ENCODE assay signal across 1 cellular context in the genomic region with DNA sequence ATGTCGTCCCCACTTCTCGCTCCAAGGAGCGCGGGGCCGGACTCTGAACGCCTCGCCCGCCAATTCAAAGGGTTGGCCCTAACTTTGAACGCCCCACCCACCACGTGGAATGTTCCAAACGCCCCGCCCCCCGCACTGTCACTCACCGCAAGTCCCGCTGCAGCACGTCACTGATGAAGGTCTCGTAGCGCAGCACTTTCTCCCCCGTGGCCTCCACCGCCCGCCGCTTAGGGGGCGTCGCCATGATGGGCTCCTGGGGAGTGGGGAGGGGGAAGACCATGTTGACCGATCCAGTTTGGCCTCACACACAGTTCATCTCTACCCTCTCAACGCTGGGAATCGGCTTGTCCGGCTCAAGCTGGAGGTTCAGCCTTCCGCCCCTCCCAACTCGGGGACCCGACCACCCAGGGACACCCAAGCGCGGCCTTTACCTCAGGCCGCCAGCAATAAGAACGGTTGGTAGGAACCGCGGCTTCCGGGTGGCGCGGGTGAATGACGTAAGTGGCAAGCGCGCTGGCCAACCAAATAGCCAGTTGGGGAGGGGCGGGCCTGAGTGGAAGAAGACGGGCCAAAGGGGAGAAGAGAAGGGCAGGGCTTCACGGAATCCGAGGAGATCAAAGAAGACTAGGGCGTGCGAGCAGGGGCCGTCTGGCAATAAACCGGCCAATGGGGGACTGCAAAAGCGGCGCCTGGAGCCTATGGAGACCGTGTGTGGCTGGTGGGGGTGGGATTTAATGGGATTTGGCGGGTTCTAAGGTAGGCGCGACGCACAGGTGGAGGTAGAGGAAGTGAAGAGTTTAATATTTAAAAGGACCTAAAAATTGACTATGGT.
TF ChIP-seq lines count a peak whose summit lies in the region.

A gene with protein sequence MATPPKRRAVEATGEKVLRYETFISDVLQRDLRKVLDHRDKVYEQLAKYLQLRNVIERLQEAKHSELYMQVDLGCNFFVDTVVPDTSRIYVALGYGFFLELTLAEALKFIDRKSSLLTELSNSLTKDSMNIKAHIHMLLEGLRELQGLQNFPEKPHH (minus strand): TSS at position 497 of the 832 bp plus-strand sequence. CDS start 253 bp downstream, at position 244.

TF ChIP-seq in HepG2, 621 proteins besides CTCF, POLR2A, EP300 and RAD21 (continued from another document and continues in another):
- TF ChIP-seq, protein P1, sequence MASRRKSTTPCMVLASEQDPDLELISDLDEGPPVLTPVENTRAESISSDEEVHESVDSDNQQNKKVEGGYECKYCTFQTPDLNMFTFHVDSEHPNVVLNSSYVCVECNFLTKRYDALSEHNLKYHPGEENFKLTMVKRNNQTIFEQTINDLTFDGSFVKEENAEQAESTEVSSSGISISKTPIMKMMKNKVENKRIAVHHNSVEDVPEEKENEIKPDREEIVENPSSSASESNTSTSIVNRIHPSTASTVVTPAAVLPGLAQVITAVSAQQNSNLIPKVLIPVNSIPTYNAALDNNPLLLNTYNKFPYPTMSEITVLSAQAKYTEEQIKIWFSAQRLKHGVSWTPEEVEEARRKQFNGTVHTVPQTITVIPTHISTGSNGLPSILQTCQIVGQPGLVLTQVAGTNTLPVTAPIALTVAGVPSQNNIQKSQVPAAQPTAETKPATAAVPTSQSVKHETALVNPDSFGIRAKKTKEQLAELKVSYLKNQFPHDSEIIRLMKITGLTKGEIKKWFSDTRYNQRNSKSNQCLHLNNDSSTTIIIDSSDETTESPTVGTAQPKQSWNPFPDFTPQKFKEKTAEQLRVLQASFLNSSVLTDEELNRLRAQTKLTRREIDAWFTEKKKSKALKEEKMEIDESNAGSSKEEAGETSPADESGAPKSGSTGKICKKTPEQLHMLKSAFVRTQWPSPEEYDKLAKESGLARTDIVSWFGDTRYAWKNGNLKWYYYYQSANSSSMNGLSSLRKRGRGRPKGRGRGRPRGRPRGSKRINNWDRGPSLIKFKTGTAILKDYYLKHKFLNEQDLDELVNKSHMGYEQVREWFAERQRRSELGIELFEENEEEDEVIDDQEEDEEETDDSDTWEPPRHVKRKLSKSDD (CRISPR knock-in tag; IDR thresholded peaks at IDR 0.05; ENCODE audit: low read depth), result peak; percentile 75
- no peak for TF ChIP-seq SRSF4 (IDR thresholded peaks at IDR 0.05; ENCODE audit: low read depth, low read length, poor library complexity, severe bottlenecking)
- no peak for TF ChIP-seq ATRX (CRISPR knock-in tag; IDR thresholded peaks at IDR 0.05; ENCODE audit: borderline replicate concordance)
- peak; percentile 60; the same call in 1 of the 2 replicates for TF ChIP-seq ZNF839 (CRISPR knock-in tag; IDR thresholded peaks at IDR 0.05; ENCODE audit: borderline replicate concordance)
- TF ChIP-seq, protein P2, sequence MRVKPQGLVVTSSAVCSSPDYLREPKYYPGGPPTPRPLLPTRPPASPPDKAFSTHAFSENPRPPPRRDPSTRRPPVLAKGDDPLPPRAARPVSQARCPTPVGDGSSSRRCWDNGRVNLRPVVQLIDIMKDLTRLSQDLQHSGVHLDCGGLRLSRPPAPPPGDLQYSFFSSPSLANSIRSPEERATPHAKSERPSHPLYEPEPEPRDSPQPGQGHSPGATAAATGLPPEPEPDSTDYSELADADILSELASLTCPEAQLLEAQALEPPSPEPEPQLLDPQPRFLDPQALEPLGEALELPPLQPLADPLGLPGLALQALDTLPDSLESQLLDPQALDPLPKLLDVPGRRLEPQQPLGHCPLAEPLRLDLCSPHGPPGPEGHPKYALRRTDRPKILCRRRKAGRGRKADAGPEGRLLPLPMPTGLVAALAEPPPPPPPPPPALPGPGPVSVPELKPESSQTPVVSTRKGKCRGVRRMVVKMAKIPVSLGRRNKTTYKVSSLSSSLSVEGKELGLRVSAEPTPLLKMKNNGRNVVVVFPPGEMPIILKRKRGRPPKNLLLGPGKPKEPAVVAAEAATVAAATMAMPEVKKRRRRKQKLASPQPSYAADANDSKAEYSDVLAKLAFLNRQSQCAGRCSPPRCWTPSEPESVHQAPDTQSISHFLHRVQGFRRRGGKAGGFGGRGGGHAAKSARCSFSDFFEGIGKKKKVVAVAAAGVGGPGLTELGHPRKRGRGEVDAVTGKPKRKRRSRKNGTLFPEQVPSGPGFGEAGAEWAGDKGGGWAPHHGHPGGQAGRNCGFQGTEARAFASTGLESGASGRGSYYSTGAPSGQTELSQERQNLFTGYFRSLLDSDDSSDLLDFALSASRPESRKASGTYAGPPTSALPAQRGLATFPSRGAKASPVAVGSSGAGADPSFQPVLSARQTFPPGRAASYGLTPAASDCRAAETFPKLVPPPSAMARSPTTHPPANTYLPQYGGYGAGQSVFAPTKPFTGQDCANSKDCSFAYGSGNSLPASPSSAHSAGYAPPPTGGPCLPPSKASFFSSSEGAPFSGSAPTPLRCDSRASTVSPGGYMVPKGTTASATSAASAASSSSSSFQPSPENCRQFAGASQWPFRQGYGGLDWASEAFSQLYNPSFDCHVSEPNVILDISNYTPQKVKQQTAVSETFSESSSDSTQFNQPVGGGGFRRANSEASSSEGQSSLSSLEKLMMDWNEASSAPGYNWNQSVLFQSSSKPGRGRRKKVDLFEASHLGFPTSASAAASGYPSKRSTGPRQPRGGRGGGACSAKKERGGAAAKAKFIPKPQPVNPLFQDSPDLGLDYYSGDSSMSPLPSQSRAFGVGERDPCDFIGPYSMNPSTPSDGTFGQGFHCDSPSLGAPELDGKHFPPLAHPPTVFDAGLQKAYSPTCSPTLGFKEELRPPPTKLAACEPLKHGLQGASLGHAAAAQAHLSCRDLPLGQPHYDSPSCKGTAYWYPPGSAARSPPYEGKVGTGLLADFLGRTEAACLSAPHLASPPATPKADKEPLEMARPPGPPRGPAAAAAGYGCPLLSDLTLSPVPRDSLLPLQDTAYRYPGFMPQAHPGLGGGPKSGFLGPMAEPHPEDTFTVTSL (CRISPR knock-in tag; IDR thresholded peaks at IDR 0.05; ENCODE audit: borderline replicate concordance), result no peak
- TF ChIP-seq CREM (IDR thresholded peaks at IDR 0.05), result peak; percentile 98
- TF ChIP-seq CREM (CRISPR knock-in tag; IDR thresholded peaks at IDR 0.05), result peak; percentile 52; the same call in 1 of the 2 replicates
- TF ChIP-seq, protein P3, sequence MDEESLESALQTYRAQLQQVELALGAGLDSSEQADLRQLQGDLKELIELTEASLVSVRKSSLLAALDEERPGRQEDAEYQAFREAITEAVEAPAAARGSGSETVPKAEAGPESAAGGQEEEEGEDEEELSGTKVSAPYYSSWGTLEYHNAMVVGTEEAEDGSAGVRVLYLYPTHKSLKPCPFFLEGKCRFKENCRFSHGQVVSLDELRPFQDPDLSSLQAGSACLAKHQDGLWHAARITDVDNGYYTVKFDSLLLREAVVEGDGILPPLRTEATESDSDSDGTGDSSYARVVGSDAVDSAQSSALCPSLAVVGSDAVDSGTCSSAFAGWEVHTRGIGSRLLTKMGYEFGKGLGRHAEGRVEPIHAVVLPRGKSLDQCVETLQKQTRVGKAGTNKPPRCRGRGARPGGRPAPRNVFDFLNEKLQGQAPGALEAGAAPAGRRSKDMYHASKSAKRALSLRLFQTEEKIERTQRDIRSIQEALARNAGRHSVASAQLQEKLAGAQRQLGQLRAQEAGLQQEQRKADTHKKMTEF (CRISPR knock-in tag; IDR thresholded peaks at IDR 0.05), result peak; percentile 74; the same call in 1 of the 2 replicates
- TF ChIP-seq ZNF451 (CRISPR knock-in tag; IDR thresholded peaks at IDR 0.05), result no peak
- TF ChIP-seq, protein P4, sequence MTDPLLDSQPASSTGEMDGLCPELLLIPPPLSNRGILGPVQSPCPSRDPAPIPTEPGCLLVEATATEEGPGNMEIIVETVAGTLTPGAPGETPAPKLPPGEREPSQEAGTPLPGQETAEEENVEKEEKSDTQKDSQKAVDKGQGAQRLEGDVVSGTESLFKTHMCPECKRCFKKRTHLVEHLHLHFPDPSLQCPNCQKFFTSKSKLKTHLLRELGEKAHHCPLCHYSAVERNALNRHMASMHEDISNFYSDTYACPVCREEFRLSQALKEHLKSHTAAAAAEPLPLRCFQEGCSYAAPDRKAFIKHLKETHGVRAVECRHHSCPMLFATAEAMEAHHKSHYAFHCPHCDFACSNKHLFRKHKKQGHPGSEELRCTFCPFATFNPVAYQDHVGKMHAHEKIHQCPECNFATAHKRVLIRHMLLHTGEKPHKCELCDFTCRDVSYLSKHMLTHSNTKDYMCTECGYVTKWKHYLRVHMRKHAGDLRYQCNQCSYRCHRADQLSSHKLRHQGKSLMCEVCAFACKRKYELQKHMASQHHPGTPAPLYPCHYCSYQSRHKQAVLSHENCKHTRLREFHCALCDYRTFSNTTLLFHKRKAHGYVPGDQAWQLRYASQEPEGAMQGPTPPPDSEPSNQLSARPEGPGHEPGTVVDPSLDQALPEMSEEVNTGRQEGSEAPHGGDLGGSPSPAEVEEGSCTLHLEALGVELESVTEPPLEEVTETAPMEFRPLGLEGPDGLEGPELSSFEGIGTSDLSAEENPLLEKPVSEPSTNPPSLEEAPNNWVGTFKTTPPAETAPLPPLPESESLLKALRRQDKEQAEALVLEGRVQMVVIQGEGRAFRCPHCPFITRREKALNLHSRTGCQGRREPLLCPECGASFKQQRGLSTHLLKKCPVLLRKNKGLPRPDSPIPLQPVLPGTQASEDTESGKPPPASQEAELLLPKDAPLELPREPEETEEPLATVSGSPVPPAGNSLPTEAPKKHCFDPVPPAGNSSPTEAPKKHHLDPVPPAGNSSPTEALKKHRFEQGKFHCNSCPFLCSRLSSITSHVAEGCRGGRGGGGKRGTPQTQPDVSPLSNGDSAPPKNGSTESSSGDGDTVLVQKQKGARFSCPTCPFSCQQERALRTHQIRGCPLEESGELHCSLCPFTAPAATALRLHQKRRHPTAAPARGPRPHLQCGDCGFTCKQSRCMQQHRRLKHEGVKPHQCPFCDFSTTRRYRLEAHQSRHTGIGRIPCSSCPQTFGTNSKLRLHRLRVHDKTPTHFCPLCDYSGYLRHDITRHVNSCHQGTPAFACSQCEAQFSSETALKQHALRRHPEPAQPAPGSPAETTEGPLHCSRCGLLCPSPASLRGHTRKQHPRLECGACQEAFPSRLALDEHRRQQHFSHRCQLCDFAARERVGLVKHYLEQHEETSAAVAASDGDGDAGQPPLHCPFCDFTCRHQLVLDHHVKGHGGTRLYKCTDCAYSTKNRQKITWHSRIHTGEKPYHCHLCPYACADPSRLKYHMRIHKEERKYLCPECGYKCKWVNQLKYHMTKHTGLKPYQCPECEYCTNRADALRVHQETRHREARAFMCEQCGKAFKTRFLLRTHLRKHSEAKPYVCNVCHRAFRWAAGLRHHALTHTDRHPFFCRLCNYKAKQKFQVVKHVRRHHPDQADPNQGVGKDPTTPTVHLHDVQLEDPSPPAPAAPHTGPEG (CRISPR knock-in tag; IDR thresholded peaks at IDR 0.05), result peak; percentile 57; the same call in 1 of the 2 replicates
- TF ChIP-seq HIVEP1 (CRISPR knock-in tag; IDR thresholded peaks at IDR 0.05), result peak; percentile 31; the same call in 1 of the 2 replicates
- TF ChIP-seq ZNF350 (CRISPR knock-in tag; IDR thresholded peaks at IDR 0.05; ENCODE audit: borderline replicate concordance, low read depth), result peak; percentile 85; the same call in 1 of the 2 replicates
- TF ChIP-seq, protein P5, sequence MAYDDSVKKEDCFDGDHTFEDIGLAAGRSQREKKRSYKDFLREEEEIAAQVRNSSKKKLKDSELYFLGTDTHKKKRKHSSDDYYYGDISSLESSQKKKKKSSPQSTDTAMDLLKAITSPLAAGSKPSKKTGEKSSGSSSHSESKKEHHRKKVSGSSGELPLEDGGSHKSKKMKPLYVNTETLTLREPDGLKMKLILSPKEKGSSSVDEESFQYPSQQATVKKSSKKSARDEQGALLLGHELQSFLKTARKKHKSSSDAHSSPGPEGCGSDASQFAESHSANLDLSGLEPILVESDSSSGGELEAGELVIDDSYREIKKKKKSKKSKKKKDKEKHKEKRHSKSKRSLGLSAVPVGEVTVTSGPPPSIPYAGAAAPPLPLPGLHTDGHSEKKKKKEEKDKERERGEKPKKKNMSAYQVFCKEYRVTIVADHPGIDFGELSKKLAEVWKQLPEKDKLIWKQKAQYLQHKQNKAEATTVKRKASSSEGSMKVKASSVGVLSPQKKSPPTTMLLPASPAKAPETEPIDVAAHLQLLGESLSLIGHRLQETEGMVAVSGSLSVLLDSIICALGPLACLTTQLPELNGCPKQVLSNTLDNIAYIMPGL (CRISPR knock-in tag; IDR thresholded peaks at IDR 0.05; ENCODE audit: borderline replicate concordance in 1 of 2, low read depth in 1 of 2), result 0 out of 4 replicates have a peak, but pooled peaks of 1 of the 2 experiments have one; percentile 36
- no peak; the same call in 1 of the 2 replicates for TF ChIP-seq RXRA (CRISPR knock-in tag; IDR thresholded peaks at IDR 0.05)
- TF ChIP-seq PHF21A (CRISPR knock-in tag; IDR thresholded peaks at IDR 0.05), result peak; percentile 89
- TF ChIP-seq, protein P6, sequence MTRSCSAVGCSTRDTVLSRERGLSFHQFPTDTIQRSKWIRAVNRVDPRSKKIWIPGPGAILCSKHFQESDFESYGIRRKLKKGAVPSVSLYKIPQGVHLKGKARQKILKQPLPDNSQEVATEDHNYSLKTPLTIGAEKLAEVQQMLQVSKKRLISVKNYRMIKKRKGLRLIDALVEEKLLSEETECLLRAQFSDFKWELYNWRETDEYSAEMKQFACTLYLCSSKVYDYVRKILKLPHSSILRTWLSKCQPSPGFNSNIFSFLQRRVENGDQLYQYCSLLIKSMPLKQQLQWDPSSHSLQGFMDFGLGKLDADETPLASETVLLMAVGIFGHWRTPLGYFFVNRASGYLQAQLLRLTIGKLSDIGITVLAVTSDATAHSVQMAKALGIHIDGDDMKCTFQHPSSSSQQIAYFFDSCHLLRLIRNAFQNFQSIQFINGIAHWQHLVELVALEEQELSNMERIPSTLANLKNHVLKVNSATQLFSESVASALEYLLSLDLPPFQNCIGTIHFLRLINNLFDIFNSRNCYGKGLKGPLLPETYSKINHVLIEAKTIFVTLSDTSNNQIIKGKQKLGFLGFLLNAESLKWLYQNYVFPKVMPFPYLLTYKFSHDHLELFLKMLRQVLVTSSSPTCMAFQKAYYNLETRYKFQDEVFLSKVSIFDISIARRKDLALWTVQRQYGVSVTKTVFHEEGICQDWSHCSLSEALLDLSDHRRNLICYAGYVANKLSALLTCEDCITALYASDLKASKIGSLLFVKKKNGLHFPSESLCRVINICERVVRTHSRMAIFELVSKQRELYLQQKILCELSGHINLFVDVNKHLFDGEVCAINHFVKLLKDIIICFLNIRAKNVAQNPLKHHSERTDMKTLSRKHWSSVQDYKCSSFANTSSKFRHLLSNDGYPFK (CRISPR knock-in tag; IDR thresholded peaks at IDR 0.05; ENCODE audit: borderline replicate concordance), result peak; percentile 96
- TF ChIP-seq PITX1 (CRISPR knock-in tag; IDR thresholded peaks at IDR 0.05), result peak; percentile 30; the same call in 1 of the 2 replicates
- no peak for TF ChIP-seq ZMAT3 (CRISPR knock-in tag; conservative IDR thresholded peaks at IDR 0.05)
- TF ChIP-seq NR2F1 (CRISPR knock-in tag; IDR thresholded peaks at IDR 0.05), result no peak
- 0 out of 2 replicates have a peak, but pooled peaks have one; percentile 35 for TF ChIP-seq ZNF343 (CRISPR knock-in tag; IDR thresholded peaks at IDR 0.05)
- TF ChIP-seq, protein P7, sequence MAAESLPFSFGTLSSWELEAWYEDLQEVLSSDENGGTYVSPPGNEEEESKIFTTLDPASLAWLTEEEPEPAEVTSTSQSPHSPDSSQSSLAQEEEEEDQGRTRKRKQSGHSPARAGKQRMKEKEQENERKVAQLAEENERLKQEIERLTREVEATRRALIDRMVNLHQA (CRISPR knock-in tag; IDR thresholded peaks at IDR 0.05), result no peak
- TF ChIP-seq, protein P8, sequence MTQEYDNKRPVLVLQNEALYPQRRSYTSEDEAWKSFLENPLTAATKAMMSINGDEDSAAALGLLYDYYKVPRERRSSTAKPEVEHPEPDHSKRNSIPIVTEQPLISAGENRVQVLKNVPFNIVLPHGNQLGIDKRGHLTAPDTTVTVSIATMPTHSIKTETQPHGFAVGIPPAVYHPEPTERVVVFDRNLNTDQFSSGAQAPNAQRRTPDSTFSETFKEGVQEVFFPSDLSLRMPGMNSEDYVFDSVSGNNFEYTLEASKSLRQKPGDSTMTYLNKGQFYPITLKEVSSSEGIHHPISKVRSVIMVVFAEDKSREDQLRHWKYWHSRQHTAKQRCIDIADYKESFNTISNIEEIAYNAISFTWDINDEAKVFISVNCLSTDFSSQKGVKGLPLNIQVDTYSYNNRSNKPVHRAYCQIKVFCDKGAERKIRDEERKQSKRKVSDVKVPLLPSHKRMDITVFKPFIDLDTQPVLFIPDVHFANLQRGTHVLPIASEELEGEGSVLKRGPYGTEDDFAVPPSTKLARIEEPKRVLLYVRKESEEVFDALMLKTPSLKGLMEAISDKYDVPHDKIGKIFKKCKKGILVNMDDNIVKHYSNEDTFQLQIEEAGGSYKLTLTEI (CRISPR knock-in tag; conservative IDR thresholded peaks at IDR 0.05), result no peak
